28 cellular contexts compared by ENCODE assay signal in the genomic region with DNA sequence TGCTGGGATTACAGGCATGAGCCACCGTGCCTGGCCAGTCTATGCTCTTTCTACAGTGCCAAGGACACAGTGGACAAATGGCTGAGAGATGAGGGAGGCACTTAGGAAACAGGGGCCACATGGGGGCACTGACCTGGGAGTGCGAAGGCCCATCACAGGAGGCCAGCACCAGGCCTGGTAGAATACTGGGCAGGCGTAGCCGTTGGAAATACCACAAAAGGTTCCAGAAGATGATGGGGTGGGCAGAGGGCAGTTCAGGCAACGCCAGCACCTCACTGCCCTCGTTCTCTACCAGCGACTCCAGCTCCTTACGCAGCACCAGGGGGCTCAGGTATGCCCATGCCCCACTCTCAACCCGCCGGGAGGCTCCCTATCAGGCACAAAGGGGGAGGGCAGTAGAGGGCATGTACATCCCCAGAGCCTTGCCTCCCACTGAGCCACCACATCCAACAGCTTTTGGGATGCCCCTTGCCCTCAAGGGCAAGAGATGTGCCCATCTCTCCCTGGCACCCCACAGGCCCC. TPM values are rescaled to one million over a fixed set of nuclear protein-coding genes. Genes with fewer than 3 reads are reported as not detected.
DNase-seq lines count a peak whose midpoint lies in the region; ATAC-seq, FAIRE-seq and TF ChIP-seq lines count a peak whose summit lies in the region.
"Had no signal": no experiment of that assay in that cellular context is flagged by ENCODE, and none has a peak within 500 bp of the region (broad histone marks: within the 10 kb centered on the region; RNA-seq: fewer than 3 reads in every experiment).

No MANE protein-coding gene starts in this region.

- in situ Hi-C loops in GM12878 (cut with MboI), result no loop called here

- intact Hi-C loops in GM12878 (cut with micrococcal nuclease; ENCODE audit: unreplicated experiment) (no loop called here), kidney (cut with DNase I) (no loop called here)

- TF ChIP-seq EP300 in GM12878 (IDR thresholded peaks at IDR 0.05; ENCODE audit: borderline replicate concordance in 1 of 2, control insufficient read depth in 1 of 2, low read depth in 2 of 2, low read length in 2 of 2), result no peak

- H3K27ac Mint-ChIP-seq in activated naive CD4-positive, alpha-beta T cell treated with anti-CD3 and anti-CD28 coated beads, Interleukin-2, amount 10 ng/mL, durations not matched to agents 7 days and 5 days, result no peak overlapping the region
- peak overlapping the region; percentile 47 for H3K27ac Mint-ChIP-seq in stimulated activated naive B cell treated with anti-CD40 and anti-IgM and Interleukin-4, amounts not matched to agents 10 μg/mL and 1 μg/mL and 100 μg/mL, for 72 hours
- H3K27ac Mint-ChIP-seq: HFFc6 had no signal

- TF ChIP-seq CTCF in GM12878 (IDR thresholded peaks at IDR 0.05 in 2 of 3, conservative IDR thresholded peaks at IDR 0.05 in 1 of 3; ENCODE audit: control insufficient read depth in 2 of 3, extremely low read depth in 1 of 3, insufficient read depth in 1 of 3, low read depth in 3 of 3, low read length in 3 of 3) (no peak), kidney (IDR thresholded peaks at IDR 0.05; ENCODE audit: borderline replicate concordance, extremely low read depth, insufficient read depth) (no peak)

- H3K27me3 Mint-ChIP-seq in activated naive CD4-positive, alpha-beta T cell treated with anti-CD3 and anti-CD28 coated beads, Interleukin-2, amount 10 ng/mL, durations not matched to agents 7 days and 5 days, result no peaks in the 10 kb centered on the region
- H3K27me3 Mint-ChIP-seq in stimulated activated naive B cell treated with anti-CD40 and anti-IgM and Interleukin-4, amounts not matched to agents 10 μg/mL and 1 μg/mL and 100 μg/mL, for 72 hours, result no peaks in the 10 kb centered on the region
- H3K27me3 Mint-ChIP-seq: CD4-positive, alpha-beta memory T cell had no signal

- no peak for TF ChIP-seq RAD21 in GM12878 (IDR thresholded peaks at IDR 0.05; ENCODE audit: insufficient read depth, low read depth, low read length)

- TF ChIP-seq POLR2A in GM12878 (IDR thresholded peaks at IDR 0.05; ENCODE audit: low read depth, low read length), result peak; percentile 41; the same call in 1 of the 2 replicates

- no peaks in the 10 kb centered on the region for H3K27me3 ChIP-seq in GM12878 (replicated peaks in 1 of 2; ENCODE audit: control insufficient read depth in 2 of 2, insufficient read depth in 2 of 2, low read length in 1 of 2)
- H3K27me3 ChIP-seq: BLaER1 treated with 17β-estradiol and CSF1 and Interleukin-3, amounts not matched to agents 10 nM and 100 nM; SJSA1 had no signal

- SMC1A ChIA-PET in GM12878 (lab: Charles Lee; ENCODE audit: uncharacterized antibody, unreplicated experiment), result no interaction called here

- H3K9ac ChIP-seq in GM12878 (ENCODE audit: control insufficient read depth, insufficient read depth, low read length), result no peak overlapping the region
- no peak overlapping the region for H3K9ac ChIP-seq in kidney (ENCODE audit: low read length in 2 of 2)
- H3K9ac ChIP-seq: GM23248 had no signal

- FAIRE-seq in GM12878 (lab: Jason Lieb, UNC), result no peak
- no peak for FAIRE-seq in kidney (lab: Jason Lieb, UNC)
- FAIRE-seq: A549 had no signal

- BruUV-seq in GM12878 (replicated peaks; lab: Mats Ljungman, UMichigan), result no TSS peak

- H3K4me3 ChIP-seq in GM12878 (no peak overlapping the region), kidney (ENCODE audit: low read length in 2 of 2) (no peak overlapping the region)
- H3K4me3 ChIP-seq: A549; BLaER1 treated with 17β-estradiol and CSF1 and Interleukin-3, amounts not matched to agents 10 nM and 100 nM; GM23248; HAP-1; SJSA1 had no signal

- H3K9me3 Mint-ChIP-seq in activated naive CD4-positive, alpha-beta T cell treated with anti-CD3 and anti-CD28 coated beads, Interleukin-2, amount 10 ng/mL, durations not matched to agents 7 days and 5 days, result no peaks in the 10 kb centered on the region
- H3K9me3 Mint-ChIP-seq in stimulated activated naive B cell treated with anti-CD40 and anti-IgM and Interleukin-4, amounts not matched to agents 10 μg/mL and 1 μg/mL and 100 μg/mL, for 72 hours, result no peaks in the 10 kb centered on the region
- H3K9me3 Mint-ChIP-seq: CD4-positive, alpha-beta memory T cell; HFFc6 had no signal

- POLR2A ChIA-PET in GM12878 (lab: Charles Lee), result no interaction called here

- no peak overlapping the region for H3K27ac ChIP-seq in GM12878 (ENCODE audit: control insufficient read depth, insufficient read depth)
- no peak overlapping the region for H3K27ac ChIP-seq in kidney (ENCODE audit: low read depth in 2 of 2, low read length in 2 of 2)
- H3K27ac ChIP-seq: A549; BLaER1 treated with 17β-estradiol and CSF1 and Interleukin-3, amounts not matched to agents 10 nM and 100 nM; GM23248; SJSA1 had no signal

- H3K4me1 ChIP-seq in GM12878 (ENCODE audit: control insufficient read depth, insufficient read depth, low read length) (peaks cover 18% of the 10 kb centered on the region), kidney (ENCODE audit: control insufficient read depth in 1 of 2, insufficient read depth in 1 of 2, low read depth in 1 of 2, low read length in 2 of 2) (peaks cover 0 to 5% of the 10 kb centered on the region in 2 donors)
- H3K4me1 ChIP-seq: A549, HAP-1 had no signal

- H3K36me3 ChIP-seq in GM12878 (ENCODE audit: control insufficient read depth in 2 of 2, insufficient read depth in 2 of 2, low read length in 1 of 2) (peaks cover 15 to 20% of the 10 kb centered on the region in 2 experiments; a peak in 3 of 4 replicates), kidney (ENCODE audit: control insufficient read depth in 1 of 2, insufficient read depth in 2 of 2, low read length in 2 of 2) (peaks cover 23 to 47% of the 10 kb centered on the region in 2 donors)

- no peaks in the 10 kb centered on the region for H3K79me2 ChIP-seq in GM12878 (ENCODE audit: control insufficient read depth, insufficient read depth, low read length)

- H4K20me1 ChIP-seq in GM12878 (ENCODE audit: control insufficient read depth, insufficient read depth), result no peaks in the 10 kb centered on the region

- H3K9me3 ChIP-seq in GM12878 (replicated peaks; ENCODE audit: control insufficient read depth, insufficient read depth, low read length) (no peaks in the 10 kb centered on the region), kidney (ENCODE audit: control insufficient read depth in 1 of 2, low read length in 2 of 2) (no peaks in the 10 kb centered on the region)
- H3K9me3 ChIP-seq: A549; BLaER1 treated with 17β-estradiol and CSF1 and Interleukin-3, amounts not matched to agents 10 nM and 100 nM; HAP-1; SJSA1 had no signal

- peaks cover 10% of the 10 kb centered on the region for H3K4me1 Mint-ChIP-seq in activated naive CD4-positive, alpha-beta T cell treated with anti-CD3 and anti-CD28 coated beads, Interleukin-2, amount 10 ng/mL, durations not matched to agents 7 days and 5 days
- H3K4me1 Mint-ChIP-seq in stimulated activated naive B cell treated with anti-CD40 and anti-IgM and Interleukin-4, amounts not matched to agents 10 μg/mL and 1 μg/mL and 100 μg/mL, for 72 hours, result peaks cover 25 to 33% of the 10 kb centered on the region in 2 donors

- WGBS in GM12878 (ENCODE audit: insufficient coverage, insufficient replicate concordance, low lambda C conversion rate, missing lambda C conversion rate), result 99% methylated on average over 10 of the region's 10 CpGs

- peak; percentile 14 for DNase-seq in activated naive CD4-positive, alpha-beta T cell treated with anti-CD3 and anti-CD28 coated beads, Interleukin-2, amount 10 ng/mL, durations not matched to agents 7 days and 5 days
- DNase-seq in activated naive CD4-positive, alpha-beta T cell treated with anti-CD3 and anti-CD28 coated beads, Interleukin-2, amount 50 U/mL, for 16 hours, result no peak
- no peak for DNase-seq in GM12878 (ENCODE audit: low read depth, low spot score)
- DNase-seq in kidney, result peak; percentile 37
- no peak for DNase-seq in stimulated activated naive B cell treated with anti-CD40 and anti-IgM and Interleukin-4, amounts not matched to agents 10 μg/mL and 1 μg/mL and 100 μg/mL, for 72 hours
- no peak for DNase-seq in SW 1271 (lab: John Stamatoyannopoulos, UW)
- DNase-seq: AML-193; CD4-positive, alpha-beta memory T cell; COR-L47; DMS53; GM23248; HFFc6; NCI-H1092; NCI-H1417 treated with DMSO at 0.1 percent for 48 hours; NCI-H1694 treated with DMSO at 0.1 percent for 48 hours; NCI-H2081 treated with DMSO at 0.1 percent for 48 hours; NCI-H2171; NCI-H226; NCI-H510A; NCI-H69; Right ventricle myocardium superior; RPMI8226 had no signal

- H2AFZ ChIP-seq in GM12878 (ENCODE audit: control insufficient read depth, low read depth, low read length), result no peak overlapping the region
- H2AFZ ChIP-seq: GM23248 had no signal

- CTCF ChIA-PET in activated naive CD4-positive, alpha-beta T cell treated with anti-CD3 and anti-CD28 coated beads, Interleukin-2, amount 10 ng/mL, durations not matched to agents 7 days and 5 days (lab: Charles Lee), result interaction anchor here (1.2 kb wide), 1 partner anchor 12 kb away, joined by 3 read pairs; no protein-coding TSS in a partner anchor
- CTCF ChIA-PET in GM12878 (lab: Yijun Ruan, JAX), result no interaction called here

- H3K4me3 Mint-ChIP-seq in activated naive CD4-positive, alpha-beta T cell treated with anti-CD3 and anti-CD28 coated beads, Interleukin-2, amount 10 ng/mL, durations not matched to agents 7 days and 5 days, result no peak overlapping the region
- H3K4me3 Mint-ChIP-seq in stimulated activated naive B cell treated with anti-CD40 and anti-IgM and Interleukin-4, amounts not matched to agents 10 μg/mL and 1 μg/mL and 100 μg/mL, for 72 hours, result no peak overlapping the region
- H3K4me3 Mint-ChIP-seq: CD4-positive, alpha-beta memory T cell; HFFc6 had no signal

- H3K36me3 Mint-ChIP-seq in activated naive CD4-positive, alpha-beta T cell treated with anti-CD3 and anti-CD28 coated beads, Interleukin-2, amount 10 ng/mL, durations not matched to agents 7 days and 5 days, result peaks cover 55% of the 10 kb centered on the region
- peaks cover 48 to 59% of the 10 kb centered on the region in 2 donors for H3K36me3 Mint-ChIP-seq in stimulated activated naive B cell treated with anti-CD40 and anti-IgM and Interleukin-4, amounts not matched to agents 10 μg/mL and 1 μg/mL and 100 μg/mL, for 72 hours

- H3K4me2 ChIP-seq in GM12878 (ENCODE audit: control insufficient read depth, insufficient read depth), result no peak overlapping the region
- H3K4me2 ChIP-seq: A549; BLaER1 treated with 17β-estradiol and CSF1 and Interleukin-3, amounts not matched to agents 10 nM and 100 nM had no signal

- ATAC-seq in GM12878, result no peak
- ATAC-seq in stimulated activated naive B cell treated with anti-CD40 and anti-IgM and Interleukin-4, amounts not matched to agents 10 μg/mL and 1 μg/mL and 100 μg/mL, for 72 hours (replicated peaks), result no peak
- no peak for ATAC-seq in HG02970 (IDR thresholded peaks at IDR 0.05; ENCODE audit: low FRiP score, unreplicated experiment)
- ATAC-seq in HG02870 (IDR thresholded peaks at IDR 0.05; ENCODE audit: unreplicated experiment), result no peak
- ATAC-seq: A549 had no signal

- RAD21 ChIA-PET in GM12878 (lab: Charles Lee; ENCODE audit: unreplicated experiment), result no interaction called here

RNA-seq across cellular contexts. Expression of a gene that starts 9.4 kb away (rescaled TPM):
- total RNA-seq in GM12878 (2013; cell fraction: nucleolus; rRNA removed), result 42.2 and 43.5 TPM in 2 replicates
- 6.9 and 7.2 TPM in 2 replicates for total RNA-seq in GM12878 (2014; rRNA removed)
- total RNA-seq in GM12878 (2014; rRNA removed; fragmentation: Illumina TruSeq; extraction: Trizol), result 8.3 and 8.8 TPM in 2 replicates
- total RNA-seq in GM12878 (2021), result 63.1 and 64.6 TPM in 2 replicates
- polyA plus RNA-seq in GM12878 (2011; ENCODE audit: low read depth), result 8.1 TPM
- 7.3 and 10.8 TPM in 2 replicates for polyA plus RNA-seq in GM12878 (2011; rRNA removed)
- 9.8 and 17.2 TPM in 2 replicates for polyA plus RNA-seq in GM12878 (2011; cell fraction: cytosol; rRNA removed)
- polyA plus RNA-seq in GM12878 (2011; cell fraction: nucleus; rRNA removed), result 15.9 and 16.1 TPM in 2 replicates
- polyA plus RNA-seq in GM12878 (2012), result 11.1 and 15.1 TPM in 2 replicates
- 17.6 and 21.2 TPM in 2 replicates for polyA plus RNA-seq in GM12878 (2014; fragmentation: Illumina TruSeq; extraction: Trizol)
- 1 to 10 TPM; 2.4 to 8.7 TPM for polyA plus RNA-seq in GM12878 (2014; fragmentation: Nextera tagmentation; extraction: Ambion mirVana)
- 10.1 and 11.3 TPM in 2 replicates for polyA plus RNA-seq in GM12878 (2014; rRNA removed)
- 1 to 10 TPM; 6.4 to 6.6 TPM for polyA plus RNA-seq in GM12878 (2016; fragmentation: Nextera tagmentation; extraction: Ambion mirVana)
- polyA minus RNA-seq in GM12878 (2011; rRNA and poly(A)+ RNA removed), result 21.0 and 24.2 TPM in 2 replicates
- 24.1 and 25.2 TPM in 2 replicates for polyA minus RNA-seq in GM12878 (2011; cell fraction: cytosol; rRNA and poly(A)+ RNA removed)
- polyA minus RNA-seq in GM12878 (2011; cell fraction: nucleus; rRNA and poly(A)+ RNA removed), result 7.4 and 10.2 TPM in 2 replicates
- 49.0 TPM for total RNA-seq in kidney
- polyA plus RNA-seq in kidney (ENCODE audit: insufficient read depth, low read depth, low replicate concordance), result 3.6 TPM

RNA-seq across cellular contexts. Expression of a gene that starts 14.4 kb away (rescaled TPM):
- total RNA-seq in GM12878 (2013; cell fraction: nucleolus; rRNA removed), result 176 and 188 TPM in 2 replicates
- 18.2 and 22.2 TPM in 2 replicates for total RNA-seq in GM12878 (2014; rRNA removed)
- total RNA-seq in GM12878 (2014; rRNA removed; fragmentation: Illumina TruSeq; extraction: Trizol), result 13.1 and 13.7 TPM in 2 replicates
- 57.5 and 74.8 TPM in 2 replicates for total RNA-seq in GM12878 (2021)
- 25.1 TPM for polyA plus RNA-seq in GM12878 (2011; ENCODE audit: low read depth)
- polyA plus RNA-seq in GM12878 (2011; rRNA removed), result 15.7 and 26.6 TPM in 2 replicates
- polyA plus RNA-seq in GM12878 (2011; cell fraction: cytosol; rRNA removed), result 20.2 and 26.8 TPM in 2 replicates
- 454 and 493 TPM in 2 replicates for polyA plus RNA-seq in GM12878 (2011; cell fraction: nucleus; rRNA removed)
- 54.4 and 57.1 TPM in 2 replicates for polyA plus RNA-seq in GM12878 (2012)
- polyA plus RNA-seq in GM12878 (2014; fragmentation: Illumina TruSeq; extraction: Trizol), result 23.5 and 31.0 TPM in 2 replicates
- 10 to 100 TPM; 12.0 to 13.4 TPM for polyA plus RNA-seq in GM12878 (2014; fragmentation: Nextera tagmentation; extraction: Ambion mirVana)
- polyA plus RNA-seq in GM12878 (2014; rRNA removed), result 55.1 and 73.9 TPM in 2 replicates
- 10 to 100 TPM; 20.8 to 23.3 TPM for polyA plus RNA-seq in GM12878 (2016; fragmentation: Nextera tagmentation; extraction: Ambion mirVana)
- 25.8 and 43.4 TPM in 2 replicates for polyA minus RNA-seq in GM12878 (2011; rRNA and poly(A)+ RNA removed)
- 25.7 and 31.0 TPM in 2 replicates for polyA minus RNA-seq in GM12878 (2011; cell fraction: cytosol; rRNA and poly(A)+ RNA removed)
- 151 and 238 TPM in 2 replicates for polyA minus RNA-seq in GM12878 (2011; cell fraction: nucleus; rRNA and poly(A)+ RNA removed)
- total RNA-seq in kidney, result 60.6 TPM
- 13.2 TPM for polyA plus RNA-seq in kidney (ENCODE audit: insufficient read depth, low read depth, low replicate concordance)

RNA-seq across cellular contexts. Expression of a gene that starts 26.3 kb away (rescaled TPM):
- total RNA-seq in GM12878 (2013; cell fraction: nucleolus; rRNA removed), result 37.1 and 39.2 TPM in 2 replicates
- total RNA-seq in GM12878 (2014; rRNA removed) (15.5 and 15.7 TPM in 2 replicates), GM12878 (2014; rRNA removed; fragmentation: Illumina TruSeq; extraction: Trizol) (13.7 and 13.8 TPM in 2 replicates), GM12878 (2021) (54.6 and 59.7 TPM in 2 replicates), kidney (44.8 TPM)
- 27.4 TPM for polyA plus RNA-seq in GM12878 (2011; ENCODE audit: low read depth)
- polyA plus RNA-seq in GM12878 (2011; rRNA removed) (12.8 and 35.6 TPM in 2 replicates), GM12878 (2014; fragmentation: Illumina TruSeq; extraction: Trizol) (21.6 and 49.4 TPM in 2 replicates), GM12878 (2014; fragmentation: Nextera tagmentation; extraction: Ambion mirVana) (1 to 10 TPM; 5.1 to 8.4 TPM), GM12878 (2014; rRNA removed) (56.5 and 57.9 TPM in 2 replicates), GM12878 (2016; fragmentation: Nextera tagmentation; extraction: Ambion mirVana) (10 to 100 TPM; 29.9 to 40.1 TPM), kidney (ENCODE audit: insufficient read depth, low read depth, low replicate concordance) (28.6 TPM)
- polyA plus RNA-seq in GM12878 (2011; cell fraction: cytosol; rRNA removed), result 36.7 and 38.1 TPM in 2 replicates
- polyA plus RNA-seq in GM12878 (2011; cell fraction: nucleus; rRNA removed), result 99.3 and 114 TPM in 2 replicates
- 47.5 and 49.7 TPM in 2 replicates for polyA plus RNA-seq in GM12878 (2012)
- polyA minus RNA-seq in GM12878 (2011; rRNA and poly(A)+ RNA removed), result 36.4 and 45.0 TPM in 2 replicates
- polyA minus RNA-seq in GM12878 (2011; cell fraction: cytosol; rRNA and poly(A)+ RNA removed), result 16.4 and 21.3 TPM in 2 replicates
- polyA minus RNA-seq in GM12878 (2011; cell fraction: nucleus; rRNA and poly(A)+ RNA removed), result 44.2 and 65.2 TPM in 2 replicates

RNA-seq across cellular contexts. Expression of a gene that starts 31.2 kb away (rescaled TPM):
- total RNA-seq in GM12878 (2013; cell fraction: nucleolus; rRNA removed), result 77.9 and 89.0 TPM in 2 replicates
- total RNA-seq in GM12878 (2014; rRNA removed) (78.0 and 79.1 TPM in 2 replicates), GM12878 (2014; rRNA removed; fragmentation: Illumina TruSeq; extraction: Trizol) (48.7 and 51.2 TPM in 2 replicates), GM12878 (2021) (67.7 and 68.3 TPM in 2 replicates), kidney (125 TPM)
- 33.2 TPM for polyA plus RNA-seq in GM12878 (2011; ENCODE audit: low read depth)
- polyA plus RNA-seq in GM12878 (2011; rRNA removed) (61.1 and 79.6 TPM in 2 replicates), GM12878 (2014; fragmentation: Illumina TruSeq; extraction: Trizol) (58.5 and 64.0 TPM in 2 replicates), GM12878 (2014; fragmentation: Nextera tagmentation; extraction: Ambion mirVana) (10 to 100 TPM in 1 of 2 experiments, 1 to 10 TPM in 1; 8.8 to 20.6 TPM), GM12878 (2014; rRNA removed) (77.0 and 77.2 TPM in 2 replicates), GM12878 (2016; fragmentation: Nextera tagmentation; extraction: Ambion mirVana) (10 to 100 TPM; 88.9 to 98.6 TPM), kidney (ENCODE audit: insufficient read depth, low read depth, low replicate concordance) (106 TPM)
- 116 and 131 TPM in 2 replicates for polyA plus RNA-seq in GM12878 (2011; cell fraction: cytosol; rRNA removed)
- polyA plus RNA-seq in GM12878 (2011; cell fraction: nucleus; rRNA removed), result 60.2 and 80.5 TPM in 2 replicates
- polyA plus RNA-seq in GM12878 (2012), result 55.5 and 66.2 TPM in 2 replicates
- polyA minus RNA-seq in GM12878 (2011; rRNA and poly(A)+ RNA removed), result 63.3 and 106 TPM in 2 replicates
- 31.5 and 35.2 TPM in 2 replicates for polyA minus RNA-seq in GM12878 (2011; cell fraction: cytosol; rRNA and poly(A)+ RNA removed)
- polyA minus RNA-seq in GM12878 (2011; cell fraction: nucleus; rRNA and poly(A)+ RNA removed), result 30.1 and 33.3 TPM in 2 replicates

RNA-seq across cellular contexts. Expression of a gene that starts 35.6 kb away (rescaled TPM):
- 21.5 and 22.0 TPM in 2 replicates for total RNA-seq in GM12878 (2013; cell fraction: nucleolus; rRNA removed)
- 14.0 and 15.6 TPM in 2 replicates for total RNA-seq in GM12878 (2014; rRNA removed)
- total RNA-seq in GM12878 (2014; rRNA removed; fragmentation: Illumina TruSeq; extraction: Trizol), result 11.6 and 12.2 TPM in 2 replicates
- 10.9 and 11.3 TPM in 2 replicates for total RNA-seq in GM12878 (2021)
- polyA plus RNA-seq in GM12878 (2011; ENCODE audit: low read depth), result 7.8 TPM
- polyA plus RNA-seq in GM12878 (2011; rRNA removed), result 9.7 and 11.9 TPM in 2 replicates
- 13.6 and 16.7 TPM in 2 replicates for polyA plus RNA-seq in GM12878 (2011; cell fraction: cytosol; rRNA removed)
- polyA plus RNA-seq in GM12878 (2011; cell fraction: nucleus; rRNA removed), result 25.1 and 37.1 TPM in 2 replicates
- 10.0 and 13.9 TPM in 2 replicates for polyA plus RNA-seq in GM12878 (2012)
- polyA plus RNA-seq in GM12878 (2014; fragmentation: Illumina TruSeq; extraction: Trizol), result 10.0 and 12.5 TPM in 2 replicates
- polyA plus RNA-seq in GM12878 (2014; fragmentation: Nextera tagmentation; extraction: Ambion mirVana), result 10 to 100 TPM in 1 of 2 experiments, 1 to 10 TPM in 1; 9.7 to 12.9 TPM
- polyA plus RNA-seq in GM12878 (2014; rRNA removed), result 13.1 and 13.4 TPM in 2 replicates
- 10 to 100 TPM; 11.2 to 11.9 TPM for polyA plus RNA-seq in GM12878 (2016; fragmentation: Nextera tagmentation; extraction: Ambion mirVana)
- polyA minus RNA-seq in GM12878 (2011; rRNA and poly(A)+ RNA removed), result 14.5 and 23.8 TPM in 2 replicates
- 4.8 and 4.9 TPM in 2 replicates for polyA minus RNA-seq in GM12878 (2011; cell fraction: cytosol; rRNA and poly(A)+ RNA removed)
- 9.6 and 14.0 TPM in 2 replicates for polyA minus RNA-seq in GM12878 (2011; cell fraction: nucleus; rRNA and poly(A)+ RNA removed)
- 10.9 TPM for total RNA-seq in kidney
- 9.3 TPM for polyA plus RNA-seq in kidney (ENCODE audit: insufficient read depth, low read depth, low replicate concordance)

Comparison
In these comparisons a context has a peak if more than half of its experiments do, and no peak if none do; other contexts are left out.
1. DNase-seq: peak in activated naive CD4-positive, alpha-beta T cell treated with anti-CD3 and anti-CD28 coated beads, Interleukin-2, amount 10 ng/mL, durations not matched to agents 7 days and 5 days (single experiment) and kidney (single experiment); none in activated naive CD4-positive, alpha-beta T cell treated with anti-CD3 and anti-CD28 coated beads, Interleukin-2, amount 50 U/mL, for 16 hours (single experiment), GM12878 (single experiment), stimulated activated naive B cell treated with anti-CD40 and anti-IgM and Interleukin-4, amounts not matched to agents 10 μg/mL and 1 μg/mL and 100 μg/mL, for 72 hours (single experiment) and SW 1271 (0 of 2).